ENCODE assay signal across 16 cellular contexts in genomic region chr1:8095584-8095983, GRCh38.
DNase-seq lines count a peak whose midpoint lies in the region; ATAC-seq, FAIRE-seq and TF ChIP-seq lines count a peak whose summit lies in the region.
"Had no signal": no experiment of that assay in that cellular context is flagged by ENCODE, and none has a peak within 500 bp of the region (broad histone marks: within the 10 kb centered on the region; RNA-seq: fewer than 3 reads in every experiment).

No MANE protein-coding gene starts in this region.

- H3K9me3 Mint-ChIP-seq in nephron = no peaks in the 10 kb centered on the region
- H3K9me3 Mint-ChIP-seq: activated naive CD4-positive, alpha-beta T cell treated with anti-CD3 and anti-CD28 coated beads, Interleukin-2, amount 50 U/mL, for 24 hours; central memory CD8-positive, alpha-beta T cell; neural progenitor cell had no signal

- peaks cover 50% of the 10 kb centered on the region for H3F3A ChIP-seq in PC-9 (ENCODE audit: insufficient read depth, low read depth)

- TF ChIP-seq EP300 in A549 (IDR thresholded peaks at IDR 0.05) = no peak

- no peak for FAIRE-seq in A549 (lab: Jason Lieb, UNC)

- WGBS in A549 (ENCODE audit: missing lambda C conversion rate) = 57% methylated on average over 5 of the region's 5 CpGs

- H3K36me3 ChIP-seq in PC-9 (ENCODE audit: low read depth) (no peaks in the 10 kb centered on the region), mucosa of descending colon (ENCODE audit: low read depth) (no peaks in the 10 kb centered on the region)
- H3K36me3 ChIP-seq: neural progenitor cell had no signal

- no peak for DNase-seq in A549 (ENCODE audit: low read depth in 1 of 2, low spot score in 1 of 2)
- no peak for DNase-seq in PC-9
- DNase-seq in epithelial cell of prostate (ENCODE audit: low read depth, low spot score) = no peak
- DNase-seq in NCI-H1092 (lab: John Stamatoyannopoulos, UW) = no peak
- DNase-seq in NCI-H2227 (lab: John Stamatoyannopoulos, UW; ENCODE audit: unreplicated experiment) = no peak
- no peak for DNase-seq in mucosa of descending colon
- DNase-seq: activated CD8-positive, alpha-beta memory T cell treated with anti-CD3 and anti-CD28 coated beads, Interleukin-2, amount 50 U/mL, for 4 hours; GOT3; left ventricle myocardium superior; NCI-H2081 had no signal

- CTCF ChIA-PET in A549 (lab: Yijun Ruan, JAX) = interaction anchor here (1.4 kb wide), 1 partner anchor 34 kb away, joined by 3 read pairs; no protein-coding TSS in a partner anchor
- CTCF ChIA-PET in PC-9 (lab: Charles Lee) = no interaction called here

- intact Hi-C loops in PC-9 (cut with micrococcal nuclease; ENCODE audit: unreplicated experiment) (loop anchor here (5.0 kb wide), 1 partner anchor 42 kb away; no protein-coding TSS in a partner anchor), mucosa of descending colon (cut with DNase I, micrococcal nuclease) (no loop called here)

- peaks cover 74% of the 10 kb centered on the region for H3K4me1 ChIP-seq in A549
- H3K4me1 ChIP-seq in PC-9 (replicated peaks; ENCODE audit: insufficient read depth) = peaks cover 71% of the 10 kb centered on the region
- peaks cover 26% of the 10 kb centered on the region for H3K4me1 ChIP-seq in mucosa of descending colon (ENCODE audit: low read depth)
- H3K4me1 ChIP-seq: neural progenitor cell had no signal

- no peaks in the 10 kb centered on the region for H3K79me2 ChIP-seq in PC-9 (ENCODE audit: low read depth)

- peaks cover 8% of the 10 kb centered on the region for H3K27me3 Mint-ChIP-seq in nephron (ENCODE audit: low read depth)
- H3K27me3 Mint-ChIP-seq: activated naive CD4-positive, alpha-beta T cell treated with anti-CD3 and anti-CD28 coated beads, Interleukin-2, amount 50 U/mL, for 24 hours had no signal

- no peaks in the 10 kb centered on the region for H3K36me3 Mint-ChIP-seq in nephron (ENCODE audit: low read depth)
- H3K36me3 Mint-ChIP-seq: activated naive CD4-positive, alpha-beta T cell treated with anti-CD3 and anti-CD28 coated beads, Interleukin-2, amount 50 U/mL, for 24 hours; neural progenitor cell had no signal

- no peak for TF ChIP-seq RAD21 in A549 (conservative IDR thresholded peaks at IDR 0.05 in 1 of 2, IDR thresholded peaks at IDR 0.05 in 1 of 2)

- POLR2A ChIA-PET in A549 (lab: Yijun Ruan, JAX) (interaction anchor here (0.6 to 1.2 kb wide), 2 partner anchors 35 to 79 kb away, joined by 4 to 7 read pairs; no protein-coding TSS in a partner anchor), PC-9 (lab: Charles Lee; ENCODE audit: unreplicated experiment) (no interaction called here)

- H2AFZ ChIP-seq in PC-9 = no peak overlapping the region
- H2AFZ ChIP-seq: neural progenitor cell had no signal

- H3K4me1 Mint-ChIP-seq in nephron = peaks cover 44% of the 10 kb centered on the region

- no peak for TF ChIP-seq POLR2A in A549 (IDR thresholded peaks at IDR 0.05; ENCODE audit: low read length)

- H4K20me1 ChIP-seq in PC-9 (ENCODE audit: insufficient read depth) = no peaks in the 10 kb centered on the region

- no peak overlapping the region for H3K4me3 Mint-ChIP-seq in nephron
- H3K4me3 Mint-ChIP-seq: activated naive CD4-positive, alpha-beta T cell treated with anti-CD3 and anti-CD28 coated beads, Interleukin-2, amount 50 U/mL, for 24 hours; central memory CD8-positive, alpha-beta T cell; neural progenitor cell had no signal

- no peak overlapping the region for H3K4me3 ChIP-seq in A549
- peak overlapping the region; percentile 2; the same call in 1 of the 2 replicates for H3K4me3 ChIP-seq in PC-9
- H3K4me3 ChIP-seq in mucosa of descending colon = no peak overlapping the region
- H3K4me3 ChIP-seq: neural progenitor cell had no signal

- no peaks in the 10 kb centered on the region for H3K9me2 ChIP-seq in PC-9 (ENCODE audit: insufficient read depth)

- ATAC-seq in A549 (no peak; a peak in 1 of 6 replicates), HG02870 (IDR thresholded peaks at IDR 0.05; ENCODE audit: unreplicated experiment) (no peak), mucosa of descending colon (no peak)

- no peaks in the 10 kb centered on the region for H3K27me3 ChIP-seq in PC-9 (ENCODE audit: insufficient read depth, low read depth)
- H3K27me3 ChIP-seq: neural progenitor cell had no signal

- H3K27ac ChIP-seq in A549 (peak overlapping the region; percentile 94 to 95), PC-9 (peak overlapping the region; percentile 100), epithelial cell of prostate (peak overlapping the region; percentile 100)
- H3K27ac ChIP-seq: neural progenitor cell, VCaP had no signal

- H3K27ac Mint-ChIP-seq in nephron = peak overlapping the region; percentile 34 to 67 (median 45)

- no peak for TF ChIP-seq CTCF in A549 (IDR thresholded peaks at IDR 0.05)
- TF ChIP-seq CTCF in PC-9 (conservative IDR thresholded peaks at IDR 0.05) = no peak
- no peak for TF ChIP-seq CTCF in nephron (IDR thresholded peaks at IDR 0.05; ENCODE audit: unreplicated experiment in 3 of 3)
- no peak for TF ChIP-seq CTCF in mucosa of descending colon (IDR thresholded peaks at IDR 0.05)

- H3K9me3 ChIP-seq in A549 (no peaks in the 10 kb centered on the region), PC-9 (ENCODE audit: insufficient read depth, low read depth) (no peaks in the 10 kb centered on the region), mucosa of descending colon (no peaks in the 10 kb centered on the region)

- H3K4me2 ChIP-seq in A549 (peak overlapping the region; percentile 85), PC-9 (peak overlapping the region; percentile 68)
- H3K4me2 ChIP-seq: neural progenitor cell had no signal

- BruUV-seq in PC-9 (replicated peaks; lab: Mats Ljungman, UMichigan) = no TSS peak

TF ChIP-seq in A549, 52 proteins besides CTCF, POLR2A, EP300 and RAD21:
- TF ChIP-seq EHF (CRISPR knock-in tag; IDR thresholded peaks at IDR 0.05) (no peak), EHMT2 (IDR thresholded peaks at IDR 0.05; ENCODE audit: low read depth) (no peak), RARB (CRISPR knock-in tag; IDR thresholded peaks at IDR 0.05) (peak; percentile 71; the same call in 1 of the 2 replicates), CHD2 (IDR thresholded peaks at IDR 0.05; ENCODE audit: low read length, partially characterized antibody) (no peak), ZSCAN20 (CRISPR knock-in tag; IDR thresholded peaks at IDR 0.05) (0 out of 2 replicates have a peak, but pooled peaks have one; percentile 19), HOXA7 (CRISPR knock-in tag; IDR thresholded peaks at IDR 0.05) (0 out of 2 replicates have a peak, but pooled peaks have one; percentile 46), HOXB13 (CRISPR knock-in tag; IDR thresholded peaks at IDR 0.05; ENCODE audit: low read depth) (peak; percentile 12; the same call in 1 of the 2 replicates), HOXB5 (CRISPR knock-in tag; IDR thresholded peaks at IDR 0.05) (0 out of 2 replicates have a peak, but pooled peaks have one; percentile 5), FOSL2 (IDR thresholded peaks at IDR 0.05) (no peak), FOSL2 (CRISPR knock-in tag; IDR thresholded peaks at IDR 0.05) (peak; percentile 41), FOSB (CRISPR knock-in tag; IDR thresholded peaks at IDR 0.05) (peak; percentile 70), RCOR1 (IDR thresholded peaks at IDR 0.05; ENCODE audit: low read depth, low read length) (no peak), KDM1A (IDR thresholded peaks at IDR 0.05; ENCODE audit: low read depth) (peak; percentile 79; the same call in 1 of the 2 replicates), BCL3 (IDR thresholded peaks at IDR 0.05) (no peak), CHD4 (IDR thresholded peaks at IDR 0.05; ENCODE audit: borderline replicate concordance) (peak; percentile 59; the same call in 1 of the 2 replicates), PBX3 (IDR thresholded peaks at IDR 0.05) (no peak), MAFK (IDR thresholded peaks at IDR 0.05; ENCODE audit: partially characterized antibody) (no peak), JUN (IDR thresholded peaks at IDR 0.05) (no peak), RNF2 (IDR thresholded peaks at IDR 0.05; ENCODE audit: borderline replicate concordance, low read depth) (no peak), HDAC2 (IDR thresholded peaks at IDR 0.05) (no peak; the same call in 1 of the 2 replicates)
